ENCODE assay signal across 1 cellular context in the genomic region with DNA sequence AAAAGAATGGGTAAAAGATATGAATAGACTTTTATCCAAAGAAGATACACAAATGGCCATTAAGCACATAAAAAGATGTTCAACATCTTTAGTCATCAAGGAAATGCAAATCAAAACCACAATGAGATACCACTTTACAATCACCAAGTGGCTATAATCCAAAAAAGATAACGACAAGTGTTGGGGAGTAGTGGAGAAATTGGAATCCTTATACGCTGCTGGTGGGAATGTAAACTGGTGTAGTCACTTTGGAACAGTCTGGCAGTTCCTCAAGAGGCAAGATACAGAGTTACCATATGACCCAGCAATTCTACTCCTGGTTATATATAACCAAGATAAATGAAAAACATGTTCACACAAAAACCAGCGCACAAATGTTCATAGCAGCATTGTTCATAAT.
TF ChIP-seq lines count a peak whose summit lies in the region.

No MANE protein-coding gene starts in this region.

TF ChIP-seq in HEK293, 187 proteins besides CTCF, POLR2A, EP300 and RAD21 (continued from another document):
- TF ChIP-seq, protein P1, sequence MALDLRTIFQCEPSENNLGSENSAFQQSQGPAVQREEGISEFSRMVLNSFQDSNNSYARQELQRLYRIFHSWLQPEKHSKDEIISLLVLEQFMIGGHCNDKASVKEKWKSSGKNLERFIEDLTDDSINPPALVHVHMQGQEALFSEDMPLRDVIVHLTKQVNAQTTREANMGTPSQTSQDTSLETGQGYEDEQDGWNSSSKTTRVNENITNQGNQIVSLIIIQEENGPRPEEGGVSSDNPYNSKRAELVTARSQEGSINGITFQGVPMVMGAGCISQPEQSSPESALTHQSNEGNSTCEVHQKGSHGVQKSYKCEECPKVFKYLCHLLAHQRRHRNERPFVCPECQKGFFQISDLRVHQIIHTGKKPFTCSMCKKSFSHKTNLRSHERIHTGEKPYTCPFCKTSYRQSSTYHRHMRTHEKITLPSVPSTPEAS (tag by site-specific recombination; IDR thresholded peaks at IDR 0.05) = no peak
- peak; percentile 61 for TF ChIP-seq GLIS1 (tag by site-specific recombination; IDR thresholded peaks at IDR 0.05)
- TF ChIP-seq, protein P2, sequence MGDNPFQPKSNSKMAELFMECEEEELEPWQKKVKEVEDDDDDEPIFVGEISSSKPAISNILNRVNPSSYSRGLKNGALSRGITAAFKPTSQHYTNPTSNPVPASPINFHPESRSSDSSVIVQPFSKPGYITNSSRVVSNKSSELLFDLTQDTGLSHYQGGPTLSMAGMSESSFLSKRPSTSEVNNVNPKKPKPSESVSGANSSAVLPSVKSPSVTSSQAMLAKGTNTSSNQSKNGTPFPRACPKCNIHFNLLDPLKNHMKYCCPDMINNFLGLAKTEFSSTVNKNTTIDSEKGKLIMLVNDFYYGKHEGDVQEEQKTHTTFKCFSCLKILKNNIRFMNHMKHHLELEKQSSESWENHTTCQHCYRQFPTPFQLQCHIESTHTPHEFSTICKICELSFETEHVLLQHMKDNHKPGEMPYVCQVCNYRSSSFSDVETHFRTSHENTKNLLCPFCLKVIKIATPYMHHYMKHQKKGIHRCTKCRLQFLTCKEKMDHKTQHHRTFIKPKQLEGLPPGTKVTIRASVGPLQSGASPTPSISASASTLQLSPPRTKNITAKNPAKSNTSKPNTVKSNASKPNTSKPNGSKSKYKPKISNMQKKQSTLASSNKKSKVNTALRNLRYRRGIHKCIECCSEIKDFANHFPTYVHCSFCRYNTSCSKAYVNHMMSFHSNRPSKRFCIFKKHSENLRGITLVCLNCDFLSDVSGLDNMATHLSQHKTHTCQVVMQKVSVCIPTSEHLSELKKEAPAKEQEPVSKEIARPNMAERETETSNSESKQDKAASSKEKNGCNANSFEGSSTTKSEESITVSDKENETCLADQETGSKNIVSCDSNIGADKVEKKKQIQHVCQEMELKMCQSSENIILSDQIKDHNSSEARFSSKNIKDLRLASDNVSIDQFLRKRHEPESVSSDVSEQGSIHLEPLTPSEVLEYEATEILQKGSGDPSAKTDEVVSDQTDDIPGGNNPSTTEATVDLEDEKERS (tag by site-specific recombination; IDR thresholded peaks at IDR 0.05) = no peak
- TF ChIP-seq HOXD13 (CRISPR knock-in tag; IDR thresholded peaks at IDR 0.05; ENCODE audit: borderline replicate concordance) = no peak
TF ChIP-seq in HEK293: peak in this region for 1.
